ENCODE assay signal across 15 cellular contexts in genomic region chr17:8469964-8470363, GRCh38. TPM values are rescaled to one million over a fixed set of nuclear protein-coding genes. Genes with fewer than 3 reads are reported as not detected.
DNase-seq lines count a peak whose midpoint lies in the region; FAIRE-seq and TF ChIP-seq lines count a peak whose summit lies in the region.
"Had no signal": no experiment of that assay in that cellular context is flagged by ENCODE, and none has a peak within 500 bp of the region (broad histone marks: within the 10 kb centered on the region; RNA-seq: fewer than 3 reads in every experiment).

No MANE protein-coding gene starts in this region.

- H3K4me1 Mint-ChIP-seq in neural progenitor cell: peaks cover 8% of the 10 kb centered on the region

- no peaks in the 10 kb centered on the region for H3K27me3 Mint-ChIP-seq in neural progenitor cell (ENCODE audit: insufficient read depth, low read depth)

- H3K4me2 ChIP-seq in neural progenitor cell: no peak overlapping the region
- no peak overlapping the region for H3K4me2 ChIP-seq in GM23248 (ENCODE audit: unreplicated experiment)

- H3K4me3 ChIP-seq in neural progenitor cell (no peak overlapping the region), stomach (no peak overlapping the region), GM23248 (no peak overlapping the region)
- H3K4me3 ChIP-seq: colonic mucosa had no signal

- H3K9ac ChIP-seq in neural progenitor cell: no peak overlapping the region
- no peak overlapping the region for H3K9ac ChIP-seq in GM23248

- no peak for TF ChIP-seq EP300 in stomach (IDR thresholded peaks at IDR 0.05)

- H3K9me2 ChIP-seq in GM23248 (ENCODE audit: insufficient read depth): no peaks in the 10 kb centered on the region

- peak overlapping the region; percentile 50 for H3K27ac Mint-ChIP-seq in neural progenitor cell

- peaks cover 10% of the 10 kb centered on the region for H4K20me1 ChIP-seq in neural progenitor cell (ENCODE audit: low read depth)
- peaks cover 3% of the 10 kb centered on the region for H4K20me1 ChIP-seq in GM23248 (ENCODE audit: insufficient read depth)

- peaks cover 3% of the 10 kb centered on the region for H3K36me3 ChIP-seq in neural progenitor cell
- H3K36me3 ChIP-seq in stomach: peaks cover 41 to 97% (median 90%) of the 10 kb centered on the region in 4 donors
- H3K36me3 ChIP-seq in GM23248 (ENCODE audit: low read depth): peaks cover 58% of the 10 kb centered on the region

- H3F3A ChIP-seq in neural progenitor cell (ENCODE audit: low read depth): peaks cover 21% of the 10 kb centered on the region
- peaks cover 26% of the 10 kb centered on the region for H3F3A ChIP-seq in GM23248 (ENCODE audit: insufficient read depth)

- H3K4me1 ChIP-seq in neural progenitor cell (no peaks in the 10 kb centered on the region), stomach (peaks cover 0 to 35% (median 13%) of the 10 kb centered on the region in 4 donors), GM23248 (ENCODE audit: insufficient read depth) (peaks cover 14% of the 10 kb centered on the region)
- H3K4me1 ChIP-seq: colonic mucosa had no signal

- H3K9me3 ChIP-seq in neural progenitor cell (ENCODE audit: low read depth): no peaks in the 10 kb centered on the region
- no peaks in the 10 kb centered on the region for H3K9me3 ChIP-seq in stomach
- H3K9me3 ChIP-seq in GM23248 (ENCODE audit: low read depth): no peaks in the 10 kb centered on the region
- H3K9me3 ChIP-seq: colonic mucosa had no signal

- H2AFZ ChIP-seq in neural progenitor cell (replicated peaks): no peak overlapping the region
- H2AFZ ChIP-seq in GM23248: no peak overlapping the region

- in situ Hi-C loops in GM23248 (cut with MboI): no loop called here

- WGBS in stomach, 5 donors: 85 to 90% (median 86%) methylated on average over 10 to 12 of the region's 12 CpGs
- WGBS in GM23248 (ENCODE audit: low coverage in 1 of 2, low lambda C conversion rate in 2 of 2, missing lambda C conversion rate in 2 of 2), 2 experiments: 67 to 69% methylated on average over 11 to 12 of the region's 12 CpGs

- intact Hi-C loops in stomach (cut with DNase I; ENCODE audit: low total_unique reads): no loop called here

- H3K27me3 ChIP-seq in neural progenitor cell (no peaks in the 10 kb centered on the region), stomach (no peaks in the 10 kb centered on the region), GM23248 (replicated peaks; ENCODE audit: insufficient read depth) (no peaks in the 10 kb centered on the region)
- H3K27me3 ChIP-seq: colonic mucosa had no signal

- H3K36me3 Mint-ChIP-seq in neural progenitor cell: peaks cover 26% of the 10 kb centered on the region

- H3K9me3 Mint-ChIP-seq in neural progenitor cell: no peaks in the 10 kb centered on the region

- TF ChIP-seq POLR2A in stomach (IDR thresholded peaks at IDR 0.05): no peak

- TF ChIP-seq CTCF in C4-2B (conservative IDR thresholded peaks at IDR 0.05) (no peak), neural progenitor cell (IDR thresholded peaks at IDR 0.05) (no peak), stomach (IDR thresholded peaks at IDR 0.05) (no peak)

- H3K27ac ChIP-seq in C4-2B (peak overlapping the region; percentile 52), neural progenitor cell (no peak overlapping the region), stomach (peak overlapping the region in 2 of 5 donors; percentile 3 to 55), GM23248 (no peak overlapping the region; the same call in 1 of the 2 replicates)
- H3K27ac ChIP-seq: colonic mucosa had no signal

- H3K79me2 ChIP-seq in neural progenitor cell (ENCODE audit: low read depth): peaks cover 5% of the 10 kb centered on the region
- H3K79me2 ChIP-seq in GM23248 (ENCODE audit: insufficient read depth): peaks cover 90% of the 10 kb centered on the region

- peak; percentile 48 for FAIRE-seq in HTR-8/SVneo (lab: Jason Lieb, UNC)
- FAIRE-seq: GM12891 had no signal

- H3K4me3 Mint-ChIP-seq in neural progenitor cell: no peak overlapping the region

- DNase-seq in HTR-8/SVneo (ENCODE audit: insufficient read length, low spot score): no peak
- DNase-seq in cerebellum (ENCODE audit: low spot score): peak; percentile 87
- no peak for DNase-seq in neural progenitor cell (ENCODE audit: low spot score)
- DNase-seq in stomach: no peak
- DNase-seq in DMS53 (lab: John Stamatoyannopoulos, UW): no peak
- DNase-seq in DMS 273 treated with DMSO at 0.1 percent for 48 hours (lab: John Stamatoyannopoulos, UW): no peak
- DNase-seq in GM23248: no peak
- DNase-seq: activated CD4-positive, alpha-beta T cell treated with anti-CD3 and anti-CD28 coated beads for 1 hour; activated effector memory CD4-positive, alpha-beta T cell treated with anti-CD3 and anti-CD28 coated beads, Interleukin-2, amount 50 U/mL, for 16 hours; colonic mucosa; NCI-H187 treated with DMSO at 0.1 percent for 48 hours; PC-3; T1000 had no signal

RNA-seq across cellular contexts. Expression of gene NDEL1, which starts 34.3 kb away (rescaled TPM):
- total RNA-seq in cerebellum (36.8 TPM), neural progenitor cell (ENCODE audit: low replicate concordance) (26.9 and 31.6 TPM in 2 replicates), stomach (100 to 1,000 TPM in 1 of 5 donors, 10 to 100 TPM in 4; 12.8 to 102 (median 63.8) TPM)
- polyA plus RNA-seq in stomach (10 to 100 TPM; 17.6 to 31.9 (median 26.3) TPM), GM23248 (2016; fragmentation: Nextera tagmentation; extraction: Ambion mirVana) (105 and 111 TPM in 2 replicates)
- 74.9 and 76.4 TPM in 2 replicates for total RNA-seq in GM23248 (2014; rRNA removed; shearing (Covaris generic))
